Comparison of ENCODE assay signal across 23 cellular contexts in the genomic region with DNA sequence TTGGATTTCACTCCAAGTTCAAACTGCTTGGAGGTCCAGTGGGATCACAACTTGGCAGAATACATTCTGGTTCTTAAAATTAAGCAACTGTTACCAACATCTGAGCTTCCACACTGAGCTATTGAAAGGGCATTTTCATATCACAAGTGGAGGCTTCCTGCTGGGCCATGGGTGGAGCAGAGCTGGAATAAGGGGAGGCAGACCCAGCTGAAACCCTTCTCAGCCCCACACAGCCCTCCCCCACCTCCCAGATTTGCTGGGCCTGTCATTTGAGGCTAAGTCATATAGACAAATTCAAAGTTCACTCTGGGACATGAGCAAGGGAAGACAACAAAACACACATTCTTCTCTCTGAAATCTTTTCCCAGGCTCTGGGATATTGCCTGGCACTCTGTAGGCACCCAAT.
DNase-seq lines count a peak whose midpoint lies in the region; TF ChIP-seq lines count a peak whose summit lies in the region.
"Had no signal": no experiment of that assay in that cellular context is flagged by ENCODE, and none has a peak within 500 bp of the region (broad histone marks: within the 10 kb centered on the region; RNA-seq: fewer than 3 reads in every experiment).

No MANE protein-coding gene starts in this region.

- no peak overlapping the region for H2AK5ac ChIP-seq in mesendoderm (ENCODE audit: low read length)

- no peaks in the 10 kb centered on the region for H3K36me3 ChIP-seq in mesendoderm (ENCODE audit: control insufficient read depth, insufficient read depth, low read length)
- H3K36me3 ChIP-seq: cardiac muscle cell, ovary, sigmoid colon had no signal

- DNase-seq in NCI-H146 (lab: John Stamatoyannopoulos, UW) (peak; percentile 54), NCI-H146 treated with DMSO at 0.1 percent for 48 hours (lab: John Stamatoyannopoulos, UW; ENCODE audit: unreplicated experiment) (no peak), SK-MEL-5 (ENCODE audit: low read depth, low spot score) (peak; percentile 87), fibroblast of the conjunctiva (ENCODE audit: low read depth) (peak; percentile 10), retina (peak; percentile 45), GF-D8 (lab: John Stamatoyannopoulos, UW) (no peak), mesendoderm (no peak), GM20000 (ENCODE audit: low spot score) (no peak)
- DNase-seq: activated CD4-positive, alpha-beta T cell treated with anti-CD3 and anti-CD28 coated beads for 4 hours; activated CD8-positive, alpha-beta memory T cell treated with anti-CD3 and anti-CD28 coated beads, Interleukin-2, amount 10 ng/mL, durations not matched to agents 7 days and 5 days; activated naive CD4-positive, alpha-beta T cell treated with anti-CD3 and anti-CD28 coated beads, Interleukin-2, amount 50 U/mL, for 16 hours; activated T-cell treated with anti-CD3 and anti-CD28 coated beads, Interleukin-2, amount 50 U/mL, for 72 hours; HCEC 1CT; left colon; naive thymus-derived CD8-positive, alpha-beta T cell; NCI-H1105 treated with DMSO at 0.1 percent for 48 hours; NCI-H2081; ovary; sigmoid colon; stimulated activated naive CD4-positive, alpha-beta T cell treated with Interleukin-2 at 50 U/mL for 16 hours had no signal

- no peak overlapping the region for H3K4me3 ChIP-seq in mesendoderm (ENCODE audit: low read length)
- H3K4me3 ChIP-seq: cardiac muscle cell, ovary, sigmoid colon had no signal

- in situ Hi-C loops in SK-MEL-5 (cut with HindIII; ENCODE audit: low pct_unique_long_range_greater_than_20kb, low sequenced_read_pairs): no loop called here

- no peak overlapping the region for H2BK120ac ChIP-seq in mesendoderm (ENCODE audit: low read depth, low read length)

- no peak overlapping the region for H3K56ac ChIP-seq in mesendoderm (ENCODE audit: low read length)

- no peak overlapping the region for H3K4me2 ChIP-seq in mesendoderm (ENCODE audit: low read length)

- H4K8ac ChIP-seq in mesendoderm (ENCODE audit: low read depth, low read length): no peak overlapping the region

- H3K4me1 ChIP-seq in mesendoderm (ENCODE audit: control insufficient read depth, low read depth, low read length): no peaks in the 10 kb centered on the region
- H3K4me1 ChIP-seq: sigmoid colon had no signal

- no peaks in the 10 kb centered on the region for H3K79me1 ChIP-seq in mesendoderm (ENCODE audit: low read length)

- no peak overlapping the region for H4K5ac ChIP-seq in mesendoderm (ENCODE audit: low read length)

- H3K9ac ChIP-seq in mesendoderm (ENCODE audit: low read length): no peak overlapping the region

- H3K79me2 ChIP-seq in mesendoderm (ENCODE audit: control insufficient read depth, insufficient read depth, low read length): no peaks in the 10 kb centered on the region

- no peak overlapping the region for H3K23ac ChIP-seq in mesendoderm (ENCODE audit: low read length)

- no peak overlapping the region for H3K18ac ChIP-seq in mesendoderm (ENCODE audit: low read length)

- TF ChIP-seq CTCF in GM20000 (IDR thresholded peaks at IDR 0.05; ENCODE audit: extremely low read depth, missing control alignments): no peak

- H3K4ac ChIP-seq in mesendoderm (ENCODE audit: low read depth, low read length): no peak overlapping the region

- H3K27me3 ChIP-seq in mesendoderm (ENCODE audit: insufficient read depth, low read length, poor library complexity): no peaks in the 10 kb centered on the region
- H3K27me3 ChIP-seq: cardiac muscle cell, ovary had no signal

- H3K27ac ChIP-seq in mesendoderm (ENCODE audit: low read depth, low read length): no peak overlapping the region
- H3K27ac ChIP-seq: 22Rv1, cardiac muscle cell, HL-60, ovary had no signal

- no peak overlapping the region for H2BK5ac ChIP-seq in mesendoderm (ENCODE audit: low read length)

- H2BK15ac ChIP-seq in mesendoderm (replicated peaks; ENCODE audit: low read depth): no peak overlapping the region

Comparison
In these comparisons a context has a peak if more than half of its experiments do, and no peak if none do; other contexts are left out.
1. DNase-seq: peak in NCI-H146 (single experiment), SK-MEL-5 (single experiment), fibroblast of the conjunctiva (single experiment) and retina (single experiment); none in NCI-H146 treated with DMSO at 0.1 percent for 48 hours (single experiment), GF-D8 (single experiment), mesendoderm (single experiment) and GM20000 (single experiment).